ENCODE assay signal across 21 cellular contexts in genomic region chr2:68414862-68415261, GRCh38. TPM values are rescaled to one million over a fixed set of nuclear protein-coding genes. Genes with fewer than 3 reads are reported as not detected.
DNase-seq lines count a peak whose midpoint lies in the region; ATAC-seq and TF ChIP-seq lines count a peak whose summit lies in the region.
"Had no signal": no experiment of that assay in that cellular context is flagged by ENCODE, and none has a peak within 500 bp of the region (broad histone marks: within the 10 kb centered on the region; RNA-seq: fewer than 3 reads in every experiment).

No MANE protein-coding gene starts in this region.

- H2AK5ac ChIP-seq in mesenchymal stem cell (ENCODE audit: low read length, severe bottlenecking), result no peak overlapping the region

- DNase-seq in Right ventricle myocardium inferior (ENCODE audit: missing footprints) (no peak), right atrium auricular region (ENCODE audit: low spot score) (no peak), UCSD-AML1 (lab: John Stamatoyannopoulos, UW; ENCODE audit: unreplicated experiment) (peak; percentile 59), left ventricle myocardium superior (no peak), coronary artery (ENCODE audit: low spot score) (no peak), GM23248 (no peak), mesenchymal stem cell (no peak), foreskin keratinocyte (no peak)
- DNase-seq: activated B cell treated with CpG ODN at 0.5 μM for 24 hours; activated CD4-positive, alpha-beta memory T cell treated with anti-CD3 and anti-CD28 coated beads, Interleukin-2, amount 10 ng/mL, durations not matched to agents 7 days and 5 days; amniotic stem cell; Caco-2; caudate nucleus; EL; NCI-H2107; NCI-H526 treated with DMSO at 0.1 percent for 48 hours; stimulated activated CD4-positive, alpha-beta T cell treated with anti-CD3 and anti-CD28 coated beads, Interleukin-15, amount 100 ng/mL, for 24 hours; T-helper 2 cell; upper lobe of right lung had no signal

- H3F3A ChIP-seq in GM23248 (ENCODE audit: insufficient read depth), result no peaks in the 10 kb centered on the region

- H3K4me1 ChIP-seq in right atrium auricular region, result peaks cover 0 to 18% of the 10 kb centered on the region in 2 donors
- no peaks in the 10 kb centered on the region for H3K4me1 ChIP-seq in GM23248 (ENCODE audit: insufficient read depth)
- no peaks in the 10 kb centered on the region for H3K4me1 ChIP-seq in mesenchymal stem cell (ENCODE audit: control insufficient read depth, insufficient read depth, low read depth, low read length)
- no peaks in the 10 kb centered on the region for H3K4me1 ChIP-seq in foreskin keratinocyte
- H3K4me1 ChIP-seq: Caco-2, upper lobe of right lung had no signal

- WGBS in GM23248 (ENCODE audit: low coverage in 1 of 2, low lambda C conversion rate in 2 of 2, missing lambda C conversion rate in 2 of 2), 2 experiments, result 32 to 35% methylated on average over 3 of the region's 3 CpGs
- 57% methylated on average over 3 of the region's 3 CpGs for WGBS in mesenchymal stem cell

- H3K23ac ChIP-seq in mesenchymal stem cell (ENCODE audit: low read length in 2 of 2), result no peak overlapping the region

- no peak overlapping the region for H2BK15ac ChIP-seq in mesenchymal stem cell (ENCODE audit: low read depth, poor library complexity, severe bottlenecking)

- H3K27me3 ChIP-seq in right atrium auricular region (no peaks in the 10 kb centered on the region), GM23248 (replicated peaks; ENCODE audit: insufficient read depth) (peaks cover 21% of the 10 kb centered on the region), mesenchymal stem cell (ENCODE audit: control insufficient read depth in 1 of 2, insufficient read depth in 1 of 2, low read length in 2 of 2) (peaks cover 8 to 10% of the 10 kb centered on the region in 2 experiments), foreskin keratinocyte (peaks cover 25% of the 10 kb centered on the region)
- H3K27me3 ChIP-seq: upper lobe of right lung had no signal

- no peak for TF ChIP-seq CTCF in right atrium auricular region (IDR thresholded peaks at IDR 0.05)
- no peak for TF ChIP-seq CTCF in coronary artery (IDR thresholded peaks at IDR 0.05)
- TF ChIP-seq CTCF in foreskin keratinocyte (conservative IDR thresholded peaks at IDR 0.05), result no peak

- H2AFZ ChIP-seq in GM23248, result no peak overlapping the region
- no peak overlapping the region for H2AFZ ChIP-seq in mesenchymal stem cell (ENCODE audit: low read depth, low read length)

- H3K4me3 ChIP-seq in right atrium auricular region (no peak overlapping the region), coronary artery (no peak overlapping the region), GM23248 (no peak overlapping the region), mesenchymal stem cell (ENCODE audit: insufficient read depth in 1 of 2, low read depth in 1 of 2, low read length in 2 of 2) (no peak overlapping the region)
- H3K4me3 ChIP-seq: upper lobe of right lung had no signal

- H4K20me1 ChIP-seq in GM23248 (ENCODE audit: insufficient read depth), result no peaks in the 10 kb centered on the region

- no peaks in the 10 kb centered on the region for H3K9me2 ChIP-seq in GM23248 (ENCODE audit: insufficient read depth)

- no peaks in the 10 kb centered on the region for H3K79me2 ChIP-seq in GM23248 (ENCODE audit: insufficient read depth)

- no peak overlapping the region for H4K8ac ChIP-seq in mesenchymal stem cell (ENCODE audit: low read length)

- no peaks in the 10 kb centered on the region for H3K79me1 ChIP-seq in mesenchymal stem cell (replicated peaks; ENCODE audit: low read length, poor library complexity, severe bottlenecking)

- in situ Hi-C loops in GM23248 (cut with MboI), result no loop called here

- no peak overlapping the region for H4K91ac ChIP-seq in mesenchymal stem cell (ENCODE audit: low read length)

- no peak overlapping the region for H3K27ac ChIP-seq in right atrium auricular region
- H3K27ac ChIP-seq in coronary artery, result no peak overlapping the region
- no peak overlapping the region for H3K27ac ChIP-seq in GM23248
- no peak overlapping the region for H3K27ac ChIP-seq in mesenchymal stem cell (ENCODE audit: low read length, poor library complexity, severe bottlenecking)
- no peak overlapping the region for H3K27ac ChIP-seq in foreskin keratinocyte
- H3K27ac ChIP-seq: upper lobe of right lung had no signal

- H3K14ac ChIP-seq in mesenchymal stem cell (ENCODE audit: low read length in 2 of 2), result no peak overlapping the region

- H3K4me2 ChIP-seq in GM23248 (ENCODE audit: unreplicated experiment) (no peak overlapping the region), mesenchymal stem cell (ENCODE audit: low read length, poor library complexity, severe bottlenecking) (no peak overlapping the region)

- no peak overlapping the region for H2BK12ac ChIP-seq in mesenchymal stem cell (ENCODE audit: low read length in 2 of 2)

- no peaks in the 10 kb centered on the region for H3K9me3 ChIP-seq in right atrium auricular region
- H3K9me3 ChIP-seq in GM23248 (ENCODE audit: low read depth), result no peaks in the 10 kb centered on the region
- no peaks in the 10 kb centered on the region for H3K9me3 ChIP-seq in mesenchymal stem cell (ENCODE audit: control insufficient read depth, low read length)
- H3K9me3 ChIP-seq: Caco-2, upper lobe of right lung had no signal

- H3K18ac ChIP-seq in mesenchymal stem cell (ENCODE audit: low read depth in 1 of 2, low read length in 2 of 2), result peak overlapping the region in 1 of 2 experiments; percentile 8

- H3K36me3 ChIP-seq in right atrium auricular region (no peaks in the 10 kb centered on the region), GM23248 (ENCODE audit: low read depth) (no peaks in the 10 kb centered on the region), mesenchymal stem cell (ENCODE audit: control insufficient read depth in 1 of 2, insufficient read depth in 2 of 2, low read depth in 1 of 2, low read length in 2 of 2) (no peaks in the 10 kb centered on the region)
- H3K36me3 ChIP-seq: upper lobe of right lung had no signal

- no peak overlapping the region for H2BK5ac ChIP-seq in mesenchymal stem cell (ENCODE audit: low read depth, low read length, poor library complexity, severe bottlenecking)

- no peak overlapping the region for H3K9ac ChIP-seq in GM23248
- H3K9ac ChIP-seq in mesenchymal stem cell (ENCODE audit: low read length), result no peak overlapping the region

- peak; percentile 86 for ATAC-seq in Right ventricle myocardium inferior
- peak; percentile 90 for ATAC-seq in left ventricle myocardium superior
- no peak for ATAC-seq in foreskin keratinocyte
- ATAC-seq: Panc1, upper lobe of right lung had no signal

- H3K4ac ChIP-seq in mesenchymal stem cell (ENCODE audit: low read depth in 1 of 2, low read length in 2 of 2), result no peak overlapping the region

- intact Hi-C loops in Right ventricle myocardium inferior (cut with DNase I), result no loop called here
- intact Hi-C loops in left ventricle myocardium superior (cut with micrococcal nuclease), result no loop called here

- H2BK120ac ChIP-seq in mesenchymal stem cell (ENCODE audit: low read depth, low read length), result no peak overlapping the region

RNA-seq across cellular contexts. Expression of gene PLEK, which starts 49.8 kb away (rescaled TPM):
- 7.2 TPM for total RNA-seq in Right ventricle myocardium inferior
- total RNA-seq in right atrium auricular region, result 1 to 10 TPM; 3.1 to 4.4 TPM
- total RNA-seq in left ventricle myocardium superior, result 4.1 TPM
- total RNA-seq in GM23248 (2014; rRNA removed; shearing (Covaris generic)), result not detected in 2 replicates
- 0.15 and 0.39 TPM in 2 replicates for polyA plus RNA-seq in GM23248 (2016; fragmentation: Nextera tagmentation; extraction: Ambion mirVana)
- 0.01 TPM for polyA plus RNA-seq in mesenchymal stem cell (2013, experiment 1 of 2)
- not detected for polyA plus RNA-seq in mesenchymal stem cell (2013, experiment 2 of 2)
- total RNA-seq in foreskin keratinocyte, result not detected in 2 replicates
- polyA plus RNA-seq in foreskin keratinocyte, result not detected in 2 replicates
- total RNA-seq: Caco-2, SK-MEL-5 had no signal

RNA-seq across cellular contexts. Expression of gene FBXO48, which starts 52.2 kb away (rescaled TPM):
- total RNA-seq in Right ventricle myocardium inferior (1.1 TPM), right atrium auricular region (under 1 TPM; 0.33 to 0.67 TPM), left ventricle myocardium superior (0.92 TPM), foreskin keratinocyte (1.6 TPM in 2 replicates)
- 0.38 and 0.65 TPM in 2 replicates for total RNA-seq in GM23248 (2014; rRNA removed; shearing (Covaris generic))
- polyA plus RNA-seq in GM23248 (2016; fragmentation: Nextera tagmentation; extraction: Ambion mirVana) (0.67 and 1.0 TPM in 2 replicates), foreskin keratinocyte (0.66 and 0.90 TPM in 2 replicates)
- polyA plus RNA-seq in mesenchymal stem cell (2013, experiment 1 of 2), result 0.61 TPM
- polyA plus RNA-seq in mesenchymal stem cell (2013, experiment 2 of 2), result 0.59 TPM

RNA-seq across cellular contexts. Expression of gene APLF, which starts 52.5 kb away (rescaled TPM):
- total RNA-seq in Right ventricle myocardium inferior, result 3.8 TPM
- total RNA-seq in right atrium auricular region, result 1 to 10 TPM; 4.2 to 8.2 TPM
- 3.9 TPM for total RNA-seq in left ventricle myocardium superior
- 4.0 and 5.1 TPM in 2 replicates for total RNA-seq in GM23248 (2014; rRNA removed; shearing (Covaris generic))
- polyA plus RNA-seq in GM23248 (2016; fragmentation: Nextera tagmentation; extraction: Ambion mirVana), result 3.2 and 3.6 TPM in 2 replicates
- polyA plus RNA-seq in mesenchymal stem cell (2013, experiment 1 of 2), result 1.3 TPM
- 1.4 TPM for polyA plus RNA-seq in mesenchymal stem cell (2013, experiment 2 of 2)
- total RNA-seq in foreskin keratinocyte, result 3.0 and 3.2 TPM in 2 replicates
- 1.6 TPM in 2 replicates for polyA plus RNA-seq in foreskin keratinocyte
